ENCODE assay signal across 8 cellular contexts in genomic region chr4:156378053-156378665, GRCh38.
DNase-seq lines count a peak whose midpoint lies in the region; ATAC-seq, FAIRE-seq and TF ChIP-seq lines count a peak whose summit lies in the region.

No MANE protein-coding gene starts in this region.

- TF ChIP-seq EP300 in gastroesophageal sphincter (IDR thresholded peaks at IDR 0.05): no peak

- no peak overlapping the region for H3K27ac ChIP-seq in gastroesophageal sphincter
- H3K27ac ChIP-seq in effector memory CD4-positive, alpha-beta T cell (ENCODE audit: insufficient read depth, low read length, poor library complexity, severe bottlenecking): no peak overlapping the region

- H3K27me3 ChIP-seq in gastroesophageal sphincter: no peaks in the 10 kb centered on the region
- no peaks in the 10 kb centered on the region for H3K27me3 ChIP-seq in effector memory CD4-positive, alpha-beta T cell (replicated peaks; ENCODE audit: control insufficient read depth, insufficient read depth, low read length, poor library complexity, severe bottlenecking)

- TF ChIP-seq CTCF in GM12874 (IDR thresholded peaks at IDR 0.05; ENCODE audit: insufficient read depth, low read depth, low read length) (peak; percentile 35; the same call in 1 of the 2 replicates), gastroesophageal sphincter (IDR thresholded peaks at IDR 0.05) (peak in 2 of 4 experiments; percentile 51 to 52)

- no peaks in the 10 kb centered on the region for H3K36me3 ChIP-seq in gastroesophageal sphincter
- no peaks in the 10 kb centered on the region for H3K36me3 ChIP-seq in effector memory CD4-positive, alpha-beta T cell (ENCODE audit: control insufficient read depth, insufficient read depth, low read length)

- H3K9me3 ChIP-seq in gastroesophageal sphincter: no peaks in the 10 kb centered on the region
- no peaks in the 10 kb centered on the region for H3K9me3 ChIP-seq in effector memory CD4-positive, alpha-beta T cell (ENCODE audit: control insufficient read depth, low read length)

- H3K4me1 ChIP-seq in gastroesophageal sphincter: no peaks in the 10 kb centered on the region
- no peaks in the 10 kb centered on the region for H3K4me1 ChIP-seq in effector memory CD4-positive, alpha-beta T cell (ENCODE audit: control insufficient read depth, insufficient read depth, low read length, poor library complexity, severe bottlenecking)

- FAIRE-seq in urothelium cell line (lab: Jason Lieb, UNC): no peak

- peak; percentile 73 for ATAC-seq in HG02852 (IDR thresholded peaks at IDR 0.05; ENCODE audit: unreplicated experiment)
- ATAC-seq in gastroesophageal sphincter: peak; percentile 60

- no peak overlapping the region for H3K4me3 ChIP-seq in gastroesophageal sphincter
- no peak overlapping the region for H3K4me3 ChIP-seq in effector memory CD4-positive, alpha-beta T cell (ENCODE audit: insufficient read depth, low read depth, low read length, poor library complexity, severe bottlenecking)

- 44 to 62% methylated on average over 4 to 8 of the region's 8 CpGs for whole genome bisulfite sequencing in gastroesophageal sphincter (ENCODE audit: low coverage in 1 of 2), 2 donors

- peak; percentile 57 for DNase-seq in NCI-H82 (lab: John Stamatoyannopoulos, UW)
- DNase-seq in urothelium cell line (ENCODE audit: low spot score): peak; percentile 23
- DNase-seq in effector memory CD4-positive, alpha-beta T cell: no peak
- DNase-seq in NCI-H128 (lab: John Stamatoyannopoulos, UW; ENCODE audit: unreplicated experiment): no peak
- DNase-seq in NK-92 treated with Interleukin-12 subunit alpha and Interleukin-12 subunit beta, amount 100 ng/mL, for 24 hours (lab: John Stamatoyannopoulos, UW): no peak

- TF ChIP-seq POLR2A in gastroesophageal sphincter (IDR thresholded peaks at IDR 0.05): no peak

Comparison
In these comparisons a context has a peak if more than half of its experiments do, and no peak if none do; other contexts are left out.
1. DNase-seq: peak in NCI-H82 (single experiment) and urothelium cell line (single experiment); none in effector memory CD4-positive, alpha-beta T cell (0 of 3), NCI-H128 (single experiment) and NK-92 treated with Interleukin-12 subunit alpha and Interleukin-12 subunit beta, amount 100 ng/mL, for 24 hours (single experiment).